Comparison of ENCODE assay signal across 31 cellular contexts in the genomic region with DNA sequence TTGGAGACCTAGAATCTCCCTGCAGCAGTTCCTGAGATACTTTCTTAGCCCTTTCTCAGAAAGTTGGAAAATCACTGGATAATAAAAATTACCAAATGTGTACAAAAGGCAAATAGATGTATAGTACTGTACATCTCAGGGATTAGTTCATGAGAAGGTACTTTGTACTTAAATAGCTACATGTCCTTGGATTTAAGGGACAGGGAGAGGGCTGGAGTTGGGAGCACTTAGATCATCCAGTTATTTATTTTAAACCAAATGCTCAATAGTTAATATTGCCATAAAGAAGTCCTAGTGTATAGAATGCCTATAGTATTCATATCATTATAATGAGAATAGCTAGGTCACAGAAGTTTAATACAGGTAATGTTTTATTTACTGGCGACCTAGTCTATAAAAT. TPM values are rescaled to one million over a fixed set of nuclear protein-coding genes. Genes with fewer than 3 reads are reported as not detected.
A peak's percentile ranks its signal among the peaks of the same experiment; 100 is the strongest.
DNase-seq lines count a peak whose midpoint lies in the region; ATAC-seq, FAIRE-seq and TF ChIP-seq lines count a peak whose summit lies in the region.
"Had no signal": no experiment of that assay in that cellular context is flagged by ENCODE, and none has a peak within 500 bp of the region (broad histone marks: within the 10 kb centered on the region; RNA-seq: fewer than 3 reads in every experiment).

No MANE protein-coding gene starts in this region.

- H3K4me1 ChIP-seq in HepG2 (ENCODE audit: insufficient read depth, low read length) (peaks cover 16% of the 10 kb centered on the region), right lobe of liver (no peaks in the 10 kb centered on the region)
- H3K4me1 ChIP-seq: A549; BE2C; BLaER1; BLaER1 treated with 17β-estradiol and CSF1 and Interleukin-3, amounts not matched to agents 10 nM and 100 nM; Caco-2 had no signal

- peaks cover 12 to 41% of the 10 kb centered on the region in 2 experiments for H3K36me3 ChIP-seq in HepG2 (replicated peaks in 1 of 2; ENCODE audit: control insufficient read depth in 1 of 2, insufficient read depth in 2 of 2, low read length in 2 of 2)
- H3K36me3 ChIP-seq in right lobe of liver = no peaks in the 10 kb centered on the region

- DNase-seq in HepG2 (ENCODE audit: low spot score) = peak; percentile 20
- DNase-seq in right lobe of liver = no peak
- DNase-seq in GM19239 (ENCODE audit: insufficient read length, low spot score) = no peak
- DNase-seq: 8988T; ACHN; AML-193; BE2C; C1 segment of cervical spinal cord; Caco-2; Calu3; CD4-positive, alpha-beta memory T cell; CD4-positive, alpha-beta T cell; CD4-positive, CD25-positive, alpha-beta regulatory T cell; CD8-positive, alpha-beta memory T cell; CD8-positive, alpha-beta T cell; COR-L47; DMS 273 treated with DMSO at 0.1 percent for 48 hours; DMS153; DMS53; DMS79; DMS79 treated with DMSO at 0.1 percent for 48 hours; DND-41; EL had no signal

- CTCF ChIA-PET in HepG2 (lab: Yijun Ruan, JAX; ENCODE audit: low intra/inter-chr PET ratio, low total read pairs) = no interaction called here

- H3K4me2 ChIP-seq in HepG2 (ENCODE audit: low read depth, low read length) = no peak overlapping the region
- H3K4me2 ChIP-seq: A549; BLaER1; BLaER1 treated with 17β-estradiol and CSF1 and Interleukin-3, amounts not matched to agents 10 nM and 100 nM had no signal

- H2AFZ ChIP-seq in HepG2 (ENCODE audit: low read length) = no peak overlapping the region

- H3K27ac ChIP-seq in HepG2 (ENCODE audit: extremely low read length, insufficient read depth, low read length) = no peak overlapping the region
- no peak overlapping the region for H3K27ac ChIP-seq in right lobe of liver
- H3K27ac ChIP-seq: 22Rv1; A549; BLaER1; BLaER1 treated with 17β-estradiol and CSF1 and Interleukin-3, amounts not matched to agents 10 nM and 100 nM; C4-2B had no signal

- no peak overlapping the region for H3K4me3 ChIP-seq in HepG2 (replicated peaks in 1 of 3; ENCODE audit: insufficient read depth in 1 of 3, low read depth in 2 of 3, low read length in 3 of 3)
- no peak overlapping the region for H3K4me3 ChIP-seq in right lobe of liver
- H3K4me3 ChIP-seq: A549; BLaER1; BLaER1 treated with 17β-estradiol and CSF1 and Interleukin-3, amounts not matched to agents 10 nM and 100 nM had no signal

- no peaks in the 10 kb centered on the region for H3K79me2 ChIP-seq in HepG2 (ENCODE audit: insufficient read depth, low read length)

- H3K9me3 ChIP-seq in HepG2 (ENCODE audit: low read length) (no peaks in the 10 kb centered on the region), right lobe of liver (no peaks in the 10 kb centered on the region)
- H3K9me3 ChIP-seq: A549, BE2C, BLaER1, Caco-2 had no signal

- FAIRE-seq in HepG2 (lab: Jason Lieb, UNC) (no peak), GM19239 (lab: Jason Lieb, UNC) (peak; percentile 23)
- FAIRE-seq: A204.1, A549, D721Med had no signal

- POLR2A ChIA-PET in HepG2 (lab: Yijun Ruan, JAX) = no interaction called here

- TF ChIP-seq CTCF in HepG2 (CRISPR knock-in tag; IDR thresholded peaks at IDR 0.05) (no peak), right lobe of liver (IDR thresholded peaks at IDR 0.05) (no peak)

- in situ Hi-C loops in HepG2 (cut with HindIII; ENCODE audit: extremely low pct_ligation_motif_present, low pct_unique_long_range_greater_than_20kb) = no loop called here

- TF ChIP-seq EP300 in HepG2 (IDR thresholded peaks at IDR 0.05; ENCODE audit: low read depth in 2 of 2, low read length in 2 of 2) (0 out of 4 replicates have a peak, but pooled peaks of 1 of the 2 experiments have one; percentile 17), HepG2 (CRISPR knock-in tag; IDR thresholded peaks at IDR 0.05; ENCODE audit: borderline replicate concordance) (no peak)

- 96% methylated on average over 1 of the region's 1 CpG for WGBS in HepG2 (ENCODE audit: low lambda C conversion rate)
- 89% methylated on average over 1 of the region's 1 CpG for WGBS in right lobe of liver (ENCODE audit: insufficient coverage, low coverage, low lambda C conversion rate, missing lambda C conversion rate)

- H3K27me3 ChIP-seq in HepG2 (ENCODE audit: control insufficient read depth in 1 of 2, insufficient read depth in 2 of 2, low read length in 2 of 2) (no peaks in the 10 kb centered on the region), right lobe of liver (no peaks in the 10 kb centered on the region)
- H3K27me3 ChIP-seq: BE2C; BLaER1; BLaER1 treated with 17β-estradiol and CSF1 and Interleukin-3, amounts not matched to agents 10 nM and 100 nM had no signal

- H3K9ac ChIP-seq in HepG2 (ENCODE audit: insufficient read depth, low read depth, low read length) = no peak overlapping the region
- H3K9ac ChIP-seq: BLaER1; BLaER1 treated with 17β-estradiol and CSF1 and Interleukin-3, amounts not matched to agents 10 nM and 100 nM had no signal

- intact Hi-C loops in HepG2 (cut with micrococcal nuclease; ENCODE audit: unreplicated experiment) = no loop called here
- intact Hi-C loops in right lobe of liver (cut with DNase I) = no loop called here

- no peaks in the 10 kb centered on the region for H4K20me1 ChIP-seq in HepG2 (ENCODE audit: insufficient read depth, low read length)
- H4K20me1 ChIP-seq: BLaER1 had no signal

- BruUV-seq in HepG2 (replicated peaks; lab: Mats Ljungman, UMichigan) = no TSS peak

- TF ChIP-seq POLR2A in HepG2 (IDR thresholded peaks at IDR 0.05; ENCODE audit: insufficient read depth in 1 of 2, low read depth in 2 of 2, low read length in 2 of 2) (no peak), right lobe of liver (IDR thresholded peaks at IDR 0.05) (no peak)

- TF ChIP-seq RAD21 in HepG2 (CRISPR knock-in tag; IDR thresholded peaks at IDR 0.05) = no peak

- peak; percentile 63; the same call in 2 of the 3 replicates for ATAC-seq in HepG2
- ATAC-seq in right lobe of liver = no peak
- ATAC-seq in GM18861 (IDR thresholded peaks at IDR 0.05; ENCODE audit: unreplicated experiment) = no peak
- ATAC-seq: A549; CD8-positive, alpha-beta T cell had no signal

TF ChIP-seq in HepG2, 621 proteins besides CTCF, POLR2A, EP300 and RAD21 (continues in another document):
- TF ChIP-seq HNF4A (CRISPR knock-in tag; IDR thresholded peaks at IDR 0.05) = peak; percentile 35; the same call in 1 of the 2 replicates
- TF ChIP-seq MEIS2 (CRISPR knock-in tag; IDR thresholded peaks at IDR 0.05) = no peak
- TF ChIP-seq DR1 (CRISPR knock-in tag; IDR thresholded peaks at IDR 0.05) = no peak
- TF ChIP-seq ZNF792 (CRISPR knock-in tag; IDR thresholded peaks at IDR 0.05) = peak; percentile 56; the same call in 1 of the 2 replicates

RNA-seq across cellular contexts. Expression of a gene that starts 13.4 kb away (rescaled TPM):
- total RNA-seq in HepG2 (2016; rRNA removed; fragmentation: Illumina TruSeq; extraction: Trizol) (88.9 and 111 TPM in 2 replicates), right lobe of liver (1 to 10 TPM in 3 of 6 experiments, under 1 TPM in 2, not detected in 1; 0.59 to 7.3 (median 2.4) TPM)
- 99.7 and 101 TPM in 2 replicates for total RNA-seq in HepG2 (2016; cell fraction: cytosol; rRNA removed; fragmentation: Illumina TruSeq; extraction: Trizol; ENCODE audit: low read depth)
- total RNA-seq in HepG2 (2016; cell fraction: insoluble cytoplasmic fraction; rRNA removed; fragmentation: Illumina TruSeq; extraction: Trizol) = 85.6 and 114 TPM in 2 replicates
- 103 and 105 TPM in 2 replicates for total RNA-seq in HepG2 (2016; cell fraction: membrane; rRNA removed; fragmentation: Illumina TruSeq; extraction: Trizol)
- total RNA-seq in HepG2 (2016; cell fraction: nucleus; rRNA removed; fragmentation: Illumina TruSeq; extraction: Trizol) = 34.4 and 36.0 TPM in 2 replicates
- polyA plus RNA-seq in HepG2 (2011; rRNA removed) = 35.6 and 63.0 TPM in 2 replicates
- 33.8 and 36.3 TPM in 2 replicates for polyA plus RNA-seq in HepG2 (2011; cell fraction: cytosol; rRNA removed)
- 11.3 and 11.6 TPM in 2 replicates for polyA plus RNA-seq in HepG2 (2011; cell fraction: nucleus; rRNA removed)
- polyA plus RNA-seq in HepG2 (2012) = 20.0 and 47.4 TPM in 2 replicates
- polyA plus RNA-seq in HepG2 (2016; cell fraction: cytosol; fragmentation: Illumina TruSeq; extraction: Trizol; ENCODE audit: low read depth) = 161 and 180 TPM in 2 replicates
- 126 and 133 TPM in 2 replicates for polyA plus RNA-seq in HepG2 (2016; cell fraction: insoluble cytoplasmic fraction; fragmentation: Illumina TruSeq; extraction: Trizol; ENCODE audit: low read depth)
- polyA plus RNA-seq in HepG2 (2016; cell fraction: membrane; fragmentation: Illumina TruSeq; extraction: Trizol; ENCODE audit: low read depth) = 133 and 134 TPM in 2 replicates
- 52.0 and 52.9 TPM in 2 replicates for polyA plus RNA-seq in HepG2 (2016; cell fraction: nucleus; fragmentation: Illumina TruSeq; extraction: Trizol; ENCODE audit: insufficient read depth, low read depth)
- 13.8 and 27.5 TPM in 2 replicates for polyA minus RNA-seq in HepG2 (2011; rRNA and poly(A)+ RNA removed; ENCODE audit: low replicate concordance)
- 8.9 and 13.9 TPM in 2 replicates for polyA minus RNA-seq in HepG2 (2011; cell fraction: cytosol; rRNA and poly(A)+ RNA removed)
- polyA minus RNA-seq in HepG2 (2011; cell fraction: nucleus; rRNA and poly(A)+ RNA removed) = 10.0 and 15.7 TPM in 2 replicates

RNA-seq across cellular contexts. Expression of a gene that starts 31.0 kb away (rescaled TPM):
- 141 and 166 TPM in 2 replicates for total RNA-seq in HepG2 (2016; rRNA removed; fragmentation: Illumina TruSeq; extraction: Trizol)
- 78.4 and 95.3 TPM in 2 replicates for total RNA-seq in HepG2 (2016; cell fraction: cytosol; rRNA removed; fragmentation: Illumina TruSeq; extraction: Trizol; ENCODE audit: low read depth)
- total RNA-seq in HepG2 (2016; cell fraction: insoluble cytoplasmic fraction; rRNA removed; fragmentation: Illumina TruSeq; extraction: Trizol) = 150 and 169 TPM in 2 replicates
- total RNA-seq in HepG2 (2016; cell fraction: membrane; rRNA removed; fragmentation: Illumina TruSeq; extraction: Trizol) = 182 and 203 TPM in 2 replicates
- 107 and 124 TPM in 2 replicates for total RNA-seq in HepG2 (2016; cell fraction: nucleus; rRNA removed; fragmentation: Illumina TruSeq; extraction: Trizol)
- 335 and 421 TPM in 2 replicates for polyA plus RNA-seq in HepG2 (2011; rRNA removed)
- polyA plus RNA-seq in HepG2 (2011; cell fraction: cytosol; rRNA removed) = 589 and 760 TPM in 2 replicates
- polyA plus RNA-seq in HepG2 (2011; cell fraction: nucleus; rRNA removed) = 90.4 and 93.4 TPM in 2 replicates
- polyA plus RNA-seq in HepG2 (2012) = 212 and 227 TPM in 2 replicates
- 124 and 138 TPM in 2 replicates for polyA plus RNA-seq in HepG2 (2016; cell fraction: cytosol; fragmentation: Illumina TruSeq; extraction: Trizol; ENCODE audit: low read depth)
- polyA plus RNA-seq in HepG2 (2016; cell fraction: insoluble cytoplasmic fraction; fragmentation: Illumina TruSeq; extraction: Trizol; ENCODE audit: low read depth) = 185 and 205 TPM in 2 replicates
- 220 and 225 TPM in 2 replicates for polyA plus RNA-seq in HepG2 (2016; cell fraction: membrane; fragmentation: Illumina TruSeq; extraction: Trizol; ENCODE audit: low read depth)
- 245 and 260 TPM in 2 replicates for polyA plus RNA-seq in HepG2 (2016; cell fraction: nucleus; fragmentation: Illumina TruSeq; extraction: Trizol; ENCODE audit: insufficient read depth, low read depth)
- polyA minus RNA-seq in HepG2 (2011; rRNA and poly(A)+ RNA removed; ENCODE audit: low replicate concordance) = 581 and 762 TPM in 2 replicates
- polyA minus RNA-seq in HepG2 (2011; cell fraction: cytosol; rRNA and poly(A)+ RNA removed) = 203 and 246 TPM in 2 replicates
- 54.2 and 93.9 TPM in 2 replicates for polyA minus RNA-seq in HepG2 (2011; cell fraction: nucleus; rRNA and poly(A)+ RNA removed)
- 100 to 1,000 TPM in 5 of 6 experiments, 10 to 100 TPM in 1; 95.9 to 209 (median 157) TPM for total RNA-seq in right lobe of liver

Comparison
In these comparisons a context has a peak if more than half of its experiments do, and no peak if none do; other contexts are left out.
1. RNA of a gene that starts 13.4 kb away (total RNA-seq): 34.4 to 114 TPM in HepG2; 0.59 to 7.3 TPM in right lobe of liver; every median in the first group is over 4 times any median in the second.